In the genomic region with DNA sequence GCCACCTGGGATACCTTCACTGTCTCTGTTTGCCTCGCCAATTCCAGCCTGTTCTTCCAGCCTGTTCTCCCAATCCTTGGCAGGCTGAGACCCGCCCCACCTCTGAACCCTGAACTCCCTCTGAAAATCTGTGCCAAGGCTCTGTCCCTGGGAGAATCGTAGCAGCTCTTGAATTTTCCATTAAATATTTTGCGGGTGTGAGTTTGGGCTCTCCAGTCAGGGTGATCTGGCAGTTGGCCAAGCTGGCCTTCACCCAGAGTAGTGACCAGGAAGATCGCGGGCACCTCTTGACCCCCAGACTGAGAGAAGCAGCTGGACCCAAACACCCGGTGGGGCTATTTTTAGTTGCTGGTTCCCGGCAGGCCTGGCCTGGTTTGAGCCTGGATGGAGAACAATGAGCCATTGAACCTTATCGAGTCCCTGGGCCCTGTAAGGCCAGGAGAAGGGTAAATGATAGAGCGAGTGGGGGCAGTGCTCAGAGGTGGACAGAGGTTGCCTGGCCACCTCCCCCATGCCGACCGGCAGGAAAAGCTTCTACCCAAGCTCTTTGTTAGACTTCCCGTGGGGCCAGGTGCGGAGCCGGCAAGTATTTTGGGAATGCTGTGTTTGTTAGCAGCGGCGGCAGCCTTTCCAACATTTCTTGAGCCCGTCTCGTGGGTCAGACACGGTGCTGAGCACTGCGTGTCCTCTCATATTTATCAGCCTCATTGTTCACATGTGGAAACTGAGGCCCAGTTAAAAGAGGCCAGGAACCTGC, we compare ENCODE assay signal across 9 cellular contexts.
DNase-seq lines count a peak whose midpoint lies in the region; ATAC-seq and TF ChIP-seq lines count a peak whose summit lies in the region.
"Had no signal": no experiment of that assay in that cellular context is flagged by ENCODE, and none has a peak within 500 bp of the region (broad histone marks: within the 10 kb centered on the region; RNA-seq: fewer than 3 reads in every experiment).

No MANE protein-coding gene starts in this region.

- no peak for TF ChIP-seq CTCF in esophagus muscularis mucosa (IDR thresholded peaks at IDR 0.05)
- TF ChIP-seq CTCF in lung (IDR thresholded peaks at IDR 0.05; ENCODE audit: control extremely low read depth, extremely low read depth): no peak

- no peaks in the 10 kb centered on the region for H3K27me3 Mint-ChIP-seq in stimulated activated memory B cell treated with anti-CD40 and anti-IgM and Interleukin-4, amounts not matched to agents 10 μg/mL and 1 μg/mL and 100 μg/mL, for 72 hours
- H3K27me3 Mint-ChIP-seq in naive thymus-derived CD4-positive, alpha-beta T cell: no peaks in the 10 kb centered on the region
- H3K27me3 Mint-ChIP-seq in activated CD4-positive, alpha-beta T cell treated with anti-CD3 and anti-CD28 coated beads for 36 hours: no peaks in the 10 kb centered on the region

- no peak overlapping the region for H3K4me3 Mint-ChIP-seq in stimulated activated memory B cell treated with anti-CD40 and anti-IgM and Interleukin-4, amounts not matched to agents 10 μg/mL and 1 μg/mL and 100 μg/mL, for 72 hours
- H3K4me3 Mint-ChIP-seq in naive thymus-derived CD4-positive, alpha-beta T cell: no peak overlapping the region
- H3K4me3 Mint-ChIP-seq in activated CD4-positive, alpha-beta T cell treated with anti-CD3 and anti-CD28 coated beads for 36 hours: no peak overlapping the region

- POLR2A ChIA-PET in naive thymus-derived CD4-positive, alpha-beta T cell (lab: Charles Lee): no interaction called here
- POLR2A ChIA-PET in activated CD4-positive, alpha-beta T cell treated with anti-CD3 and anti-CD28 coated beads for 36 hours (lab: Charles Lee): interaction anchor here (0.7 kb wide), 1 partner anchor 117 kb away, joined by 4 read pairs; no protein-coding TSS in a partner anchor

- intact Hi-C loops in esophagus muscularis mucosa (cut with DNase I): no loop called here
- intact Hi-C loops in naive thymus-derived CD4-positive, alpha-beta T cell (cut with micrococcal nuclease): no loop called here
- intact Hi-C loops in activated CD4-positive, alpha-beta T cell treated with anti-CD3 and anti-CD28 coated beads for 36 hours (cut with DNase I, micrococcal nuclease): no loop called here

- ATAC-seq in lung (ENCODE audit: insufficient read depth, low FRiP score) (peak; percentile 85), HG02610 (IDR thresholded peaks at IDR 0.05; ENCODE audit: unreplicated experiment) (no peak)
- no peak for ATAC-seq in stimulated activated memory B cell treated with anti-CD40 and anti-IgM and Interleukin-4, amounts not matched to agents 10 μg/mL and 1 μg/mL and 100 μg/mL, for 72 hours
- ATAC-seq in naive thymus-derived CD4-positive, alpha-beta T cell: no peak
- no peak for ATAC-seq in activated CD4-positive, alpha-beta T cell treated with anti-CD3 and anti-CD28 coated beads for 36 hours

- TF ChIP-seq POLR2A in esophagus muscularis mucosa (IDR thresholded peaks at IDR 0.05; ENCODE audit: low read depth): no peak

- no peaks in the 10 kb centered on the region for H3K36me3 Mint-ChIP-seq in stimulated activated memory B cell treated with anti-CD40 and anti-IgM and Interleukin-4, amounts not matched to agents 10 μg/mL and 1 μg/mL and 100 μg/mL, for 72 hours
- H3K36me3 Mint-ChIP-seq in naive thymus-derived CD4-positive, alpha-beta T cell: no peaks in the 10 kb centered on the region
- H3K36me3 Mint-ChIP-seq in activated CD4-positive, alpha-beta T cell treated with anti-CD3 and anti-CD28 coated beads for 36 hours (ENCODE audit: low read depth): no peaks in the 10 kb centered on the region

- H3K27ac Mint-ChIP-seq in stimulated activated memory B cell treated with anti-CD40 and anti-IgM and Interleukin-4, amounts not matched to agents 10 μg/mL and 1 μg/mL and 100 μg/mL, for 72 hours: peak overlapping the region; percentile 7
- peak overlapping the region in 1 of 9 donors; percentile 60 for H3K27ac Mint-ChIP-seq in naive thymus-derived CD4-positive, alpha-beta T cell
- no peak overlapping the region for H3K27ac Mint-ChIP-seq in activated CD4-positive, alpha-beta T cell treated with anti-CD3 and anti-CD28 coated beads for 36 hours

- no peaks in the 10 kb centered on the region for H3K27me3 ChIP-seq in esophagus muscularis mucosa
- H3K27me3 ChIP-seq in lung (ENCODE audit: control insufficient read depth, insufficient read depth): no peaks in the 10 kb centered on the region
- H3K27me3 ChIP-seq in naive thymus-derived CD4-positive, alpha-beta T cell (ENCODE audit: control insufficient read depth in 2 of 2, insufficient read depth in 2 of 2, low read length in 2 of 2): no peaks in the 10 kb centered on the region

- 62% methylated on average over 20 of the region's 21 CpGs for WGBS in esophagus muscularis mucosa
- WGBS in lung, 2 donors: 45 to 65% methylated on average over 21 of the region's 21 CpGs

- H3K4me1 ChIP-seq in esophagus muscularis mucosa: peaks cover 26 to 44% (median 34%) of the 10 kb centered on the region in 4 donors
- peaks cover 0 to 15% of the 10 kb centered on the region in 2 donors for H3K4me1 ChIP-seq in lung (ENCODE audit: control insufficient read depth in 2 of 2, insufficient read depth in 2 of 2, low read length in 2 of 2)
- H3K4me1 ChIP-seq in naive thymus-derived CD4-positive, alpha-beta T cell (ENCODE audit: control insufficient read depth in 2 of 2, insufficient read depth in 2 of 2, low read length in 2 of 2): no peaks in the 10 kb centered on the region

- DNase-seq in NCI-H2171 (lab: John Stamatoyannopoulos, UW) (peak; percentile 35), esophagus muscularis mucosa (ENCODE audit: extremely low spot score) (no peak), lung (ENCODE audit: low spot score) (peak; percentile 81), NCI-H2107 treated with DMSO at 0.1 percent for 48 hours (lab: John Stamatoyannopoulos, UW; ENCODE audit: unreplicated experiment) (no peak)
- no peak for DNase-seq in naive thymus-derived CD4-positive, alpha-beta T cell
- DNase-seq in activated CD4-positive, alpha-beta T cell treated with anti-CD3 and anti-CD28 coated beads for 36 hours: no peak
- DNase-seq: central memory CD4-positive, alpha-beta T cell had no signal

- no peaks in the 10 kb centered on the region for H3K9me3 Mint-ChIP-seq in stimulated activated memory B cell treated with anti-CD40 and anti-IgM and Interleukin-4, amounts not matched to agents 10 μg/mL and 1 μg/mL and 100 μg/mL, for 72 hours
- no peaks in the 10 kb centered on the region for H3K9me3 Mint-ChIP-seq in naive thymus-derived CD4-positive, alpha-beta T cell
- no peaks in the 10 kb centered on the region for H3K9me3 Mint-ChIP-seq in activated CD4-positive, alpha-beta T cell treated with anti-CD3 and anti-CD28 coated beads for 36 hours (ENCODE audit: low read depth)

- CTCF ChIA-PET in naive thymus-derived CD4-positive, alpha-beta T cell (lab: Charles Lee): no interaction called here
- CTCF ChIA-PET in activated CD4-positive, alpha-beta T cell treated with anti-CD3 and anti-CD28 coated beads for 36 hours (lab: Charles Lee): interaction anchor here (1.6 kb wide), 1 partner anchor 46 kb away, joined by 4 read pairs; no protein-coding TSS in a partner anchor

- H3K27ac ChIP-seq in esophagus muscularis mucosa (replicated peaks in 1 of 4) (peak overlapping the region; percentile 48 to 78 (median 66)), lung (ENCODE audit: low read depth in 1 of 2, low read length in 1 of 2) (peak overlapping the region; percentile 64 to 78)
- H3K27ac ChIP-seq in naive thymus-derived CD4-positive, alpha-beta T cell (ENCODE audit: low read depth, low read length): no peak overlapping the region

- no peaks in the 10 kb centered on the region for H3K36me3 ChIP-seq in esophagus muscularis mucosa
- no peaks in the 10 kb centered on the region for H3K36me3 ChIP-seq in lung (ENCODE audit: control insufficient read depth in 2 of 2, insufficient read depth in 2 of 2, low read length in 2 of 2)
- H3K36me3 ChIP-seq in naive thymus-derived CD4-positive, alpha-beta T cell (ENCODE audit: control insufficient read depth in 2 of 3, insufficient read depth in 3 of 3, low read length in 3 of 3): no peaks in the 10 kb centered on the region

- H3K4me3 ChIP-seq in esophagus muscularis mucosa (no peak overlapping the region), lung (no peak overlapping the region)
- H3K4me3 ChIP-seq in naive thymus-derived CD4-positive, alpha-beta T cell (ENCODE audit: low read length): no peak overlapping the region

- H3K9me3 ChIP-seq in esophagus muscularis mucosa (no peaks in the 10 kb centered on the region), lung (ENCODE audit: control insufficient read depth in 2 of 2, insufficient read depth in 1 of 2, low read length in 1 of 2) (no peaks in the 10 kb centered on the region)
- no peaks in the 10 kb centered on the region for H3K9me3 ChIP-seq in naive thymus-derived CD4-positive, alpha-beta T cell (ENCODE audit: control insufficient read depth in 2 of 3, low read length in 3 of 3)

- peaks cover 16% of the 10 kb centered on the region for H3K4me1 Mint-ChIP-seq in stimulated activated memory B cell treated with anti-CD40 and anti-IgM and Interleukin-4, amounts not matched to agents 10 μg/mL and 1 μg/mL and 100 μg/mL, for 72 hours
- peaks cover 0 to under 1% (median 0%) of the 10 kb centered on the region in 7 donors for H3K4me1 Mint-ChIP-seq in naive thymus-derived CD4-positive, alpha-beta T cell
- H3K4me1 Mint-ChIP-seq in activated CD4-positive, alpha-beta T cell treated with anti-CD3 and anti-CD28 coated beads for 36 hours: peaks cover 8% of the 10 kb centered on the region

- no peak for TF ChIP-seq EP300 in esophagus muscularis mucosa (IDR thresholded peaks at IDR 0.05)

Comparison
In these comparisons a context has a peak if more than half of its experiments do, and no peak if none do; other contexts are left out.
1. DNase-seq: peak in NCI-H2171 (single experiment) and lung (single experiment); none in esophagus muscularis mucosa (single experiment), naive thymus-derived CD4-positive, alpha-beta T cell (0 of 9), activated CD4-positive, alpha-beta T cell treated with anti-CD3 and anti-CD28 coated beads for 36 hours (single experiment) and NCI-H2107 treated with DMSO at 0.1 percent for 48 hours (single experiment).